In genomic region chr3:182837855-182838454, GRCh38 we compare ENCODE assay signal across 9 cellular contexts. TPM values are rescaled to one million over a fixed set of nuclear protein-coding genes. Genes with fewer than 3 reads are reported as not detected.
DNase-seq lines count a peak whose midpoint lies in the region; ATAC-seq, FAIRE-seq and TF ChIP-seq lines count a peak whose summit lies in the region.
"Had no signal": no experiment of that assay in that cellular context is flagged by ENCODE, and none has a peak within 500 bp of the region (broad histone marks: within the 10 kb centered on the region; RNA-seq: fewer than 3 reads in every experiment).

No MANE protein-coding gene starts in this region.

- in situ Hi-C loops in KBM-7 (cut with MboI; ENCODE audit: low pct_unique_long_range_greater_than_20kb, low sequenced_read_pairs) (no loop called here), GM12878 (cut with MboI) (loop anchor here (5.0 kb wide), 1 partner anchor 126 kb away; no protein-coding TSS in a partner anchor)

- H3K9me3 ChIP-seq in GM12878 (replicated peaks; ENCODE audit: control insufficient read depth, insufficient read depth, low read length) (no peaks in the 10 kb centered on the region), right lobe of liver (no peaks in the 10 kb centered on the region)

- no peaks in the 10 kb centered on the region for H3K27me3 ChIP-seq in GM12878 (replicated peaks in 1 of 2; ENCODE audit: control insufficient read depth in 2 of 2, insufficient read depth in 2 of 2, low read length in 1 of 2)
- no peaks in the 10 kb centered on the region for H3K27me3 ChIP-seq in right lobe of liver

- no TSS peak for BruUV-seq in GM12878 (replicated peaks; lab: Mats Ljungman, UMichigan)

- no peaks in the 10 kb centered on the region for H3K4me1 Mint-ChIP-seq in CD14-positive monocyte

- no peak overlapping the region for H3K27ac ChIP-seq in GM12878 (ENCODE audit: control insufficient read depth, insufficient read depth)
- no peak overlapping the region for H3K27ac ChIP-seq in right lobe of liver

- TF ChIP-seq RAD21 in GM12878 (IDR thresholded peaks at IDR 0.05; ENCODE audit: insufficient read depth, low read depth, low read length), result peak; percentile 45; the same call in 1 of the 2 replicates

- H3K9me3 Mint-ChIP-seq in CD14-positive monocyte, result no peaks in the 10 kb centered on the region
- H3K9me3 Mint-ChIP-seq: memory B cell had no signal

- no peak overlapping the region for H2AFZ ChIP-seq in GM12878 (ENCODE audit: control insufficient read depth, low read depth, low read length)

- no peaks in the 10 kb centered on the region for H3K79me2 ChIP-seq in GM12878 (ENCODE audit: control insufficient read depth, insufficient read depth, low read length)

- SMC1A ChIA-PET in GM12878 (lab: Charles Lee; ENCODE audit: uncharacterized antibody, unreplicated experiment), result interaction anchor here (0.8 to 3.5 kb wide), 16 partner anchors 8 to 126 kb away, joined by 3 to 106 read pairs (median 5); no protein-coding TSS in a partner anchor

- no peak for TF ChIP-seq EP300 in GM12878 (IDR thresholded peaks at IDR 0.05; ENCODE audit: borderline replicate concordance in 1 of 2, control insufficient read depth in 1 of 2, low read depth in 2 of 2, low read length in 2 of 2)

- POLR2A ChIA-PET in GM12878 (lab: Charles Lee), result no interaction called here

- no peak overlapping the region for H3K4me2 ChIP-seq in GM12878 (ENCODE audit: control insufficient read depth, insufficient read depth)

- peaks cover 70 to 73% of the 10 kb centered on the region in 2 donors for H3K36me3 Mint-ChIP-seq in CD14-positive monocyte

- CTCF ChIA-PET in GM12878 (lab: Yijun Ruan, JAX), result interaction anchor here (0.6 to 12.2 kb wide), 16 partner anchors 9 to 248 kb away, joined by 3 to 195 read pairs (median 4); no protein-coding TSS in a partner anchor

- no peak for ATAC-seq in GM12878
- ATAC-seq in right lobe of liver, result peak; percentile 46 to 68 (median 58)
- ATAC-seq in omental fat pad (ENCODE audit: low FRiP score), result no peak
- ATAC-seq in stimulated activated naive CD8-positive, alpha-beta T cell treated with anti-CD3 and anti-CD28 coated beads, Interleukin-15, Interleukin-2, amounts not matched to agents 100 U/mL and 50 U/mL, for 24 hours, result no peak
- no peak for ATAC-seq in GM21515 (IDR thresholded peaks at IDR 0.05; ENCODE audit: unreplicated experiment)

- TF ChIP-seq CTCF in CD14-positive monocyte (IDR thresholded peaks at IDR 0.05) (peak; percentile 55), GM12878 (IDR thresholded peaks at IDR 0.05 in 2 of 3, conservative IDR thresholded peaks at IDR 0.05 in 1 of 3; ENCODE audit: control insufficient read depth in 2 of 3, extremely low read depth in 1 of 3, insufficient read depth in 1 of 3, low read depth in 3 of 3, low read length in 3 of 3) (peak in 1 of 3 experiments; percentile 29; a peak in 1 of 6 replicates), right lobe of liver (IDR thresholded peaks at IDR 0.05) (peak; percentile 51 to 62 (median 58)), omental fat pad (IDR thresholded peaks at IDR 0.05) (no peak)

- DNase-seq in CD14-positive monocyte (ENCODE audit: low spot score), result no peak
- peak; percentile 21 for DNase-seq in KBM-7
- DNase-seq in GM12878 (ENCODE audit: low read depth, low spot score), result no peak
- no peak for DNase-seq in right lobe of liver
- DNase-seq in omental fat pad (ENCODE audit: low spot score), result no peak
- DNase-seq in stimulated activated naive CD8-positive, alpha-beta T cell treated with anti-CD3 and anti-CD28 coated beads, Interleukin-15, Interleukin-2, amounts not matched to agents 100 U/mL and 50 U/mL, for 24 hours, result no peak
- DNase-seq in islet precursor cell, result no peak

- RAD21 ChIA-PET in GM12878 (lab: Charles Lee; ENCODE audit: unreplicated experiment), result interaction anchor here (0.6 to 7.2 kb wide), 10 partner anchors 19 to 1121 kb away, joined by 3 to 136 read pairs (median 4); no protein-coding TSS in a partner anchor

- no peaks in the 10 kb centered on the region for H3K27me3 Mint-ChIP-seq in CD14-positive monocyte (ENCODE audit: low read depth in 3 of 3)
- H3K27me3 Mint-ChIP-seq: memory B cell had no signal

- H3K27ac Mint-ChIP-seq in CD14-positive monocyte, result no peak overlapping the region
- H3K27ac Mint-ChIP-seq: memory B cell had no signal

- TF ChIP-seq POLR2A in GM12878 (IDR thresholded peaks at IDR 0.05; ENCODE audit: low read depth, low read length) (no peak), right lobe of liver (IDR thresholded peaks at IDR 0.05) (no peak)

- H3K36me3 ChIP-seq in GM12878 (ENCODE audit: control insufficient read depth in 2 of 2, insufficient read depth in 2 of 2, low read length in 1 of 2) (peaks cover 3 to 12% of the 10 kb centered on the region in 2 experiments; a peak in 3 of 4 replicates), right lobe of liver (peaks cover 0 to 4% (median 1%) of the 10 kb centered on the region in 4 donors)

- H3K4me3 ChIP-seq in GM12878 (no peak overlapping the region), right lobe of liver (no peak overlapping the region)

- no peak overlapping the region for H3K4me3 Mint-ChIP-seq in CD14-positive monocyte
- H3K4me3 Mint-ChIP-seq: memory B cell had no signal

- WGBS in GM12878 (ENCODE audit: insufficient coverage, insufficient replicate concordance, low lambda C conversion rate, missing lambda C conversion rate), result 68% methylated on average over 3 of the region's 3 CpGs
- WGBS in right lobe of liver (ENCODE audit: insufficient coverage, low coverage, low lambda C conversion rate, missing lambda C conversion rate), result 24% methylated on average over 3 of the region's 3 CpGs

- no peaks in the 10 kb centered on the region for H4K20me1 ChIP-seq in GM12878 (ENCODE audit: control insufficient read depth, insufficient read depth)

- no peak overlapping the region for H3K9ac ChIP-seq in GM12878 (ENCODE audit: control insufficient read depth, insufficient read depth, low read length)

- peak; percentile 84 for FAIRE-seq in GM12878 (lab: Jason Lieb, UNC)

- no peaks in the 10 kb centered on the region; the same call in 1 of the 2 replicates for H3K4me1 ChIP-seq in GM12878 (ENCODE audit: control insufficient read depth, insufficient read depth, low read length)
- H3K4me1 ChIP-seq in right lobe of liver, result no peaks in the 10 kb centered on the region

- intact Hi-C loops in CD14-positive monocyte (cut with micrococcal nuclease), result loop anchor here in 1 of 2 donors (10.0 kb wide), 1 partner anchor 123 kb away; no protein-coding TSS in a partner anchor
- intact Hi-C loops in GM12878 (cut with micrococcal nuclease; ENCODE audit: unreplicated experiment), result loop anchor here (1.0 kb wide), 1 partner anchor 124 kb away; no protein-coding TSS in a partner anchor
- intact Hi-C loops in right lobe of liver (cut with DNase I), result loop anchor here in 1 of 2 donors (10.0 kb wide), 1 partner anchor 123 kb away; no protein-coding TSS in a partner anchor

TF ChIP-seq in GM12878, 131 proteins besides CTCF, POLR2A, EP300 and RAD21:
- peak; percentile 44; the same call in 1 of the 2 replicates for TF ChIP-seq SMC3 (IDR thresholded peaks at IDR 0.05; ENCODE audit: borderline replicate concordance, low read length)
- no peak for TF ChIP-seq CHD1 (IDR thresholded peaks at IDR 0.05; ENCODE audit: low read depth, low read length)
- no peak for TF ChIP-seq SREBF1 (IDR thresholded peaks at IDR 0.05; ENCODE audit: low read length)
- no peak for TF ChIP-seq DPF2 (IDR thresholded peaks at IDR 0.05)
- TF ChIP-seq LARP7 (IDR thresholded peaks at IDR 0.05), result no peak

RNA-seq across cellular contexts. Expression of gene ATP11B, which starts 44.7 kb away (rescaled TPM):
- polyA plus RNA-seq in CD14-positive monocyte (10 to 100 TPM; 11.1 to 25.1 TPM), GM12878 (2011; rRNA removed) (48.3 and 74.3 TPM in 2 replicates), GM12878 (2014; fragmentation: Illumina TruSeq; extraction: Trizol) (40.1 and 57.8 TPM in 2 replicates), GM12878 (2014; fragmentation: Nextera tagmentation; extraction: Ambion mirVana) (10 to 100 TPM; 10.3 to 11.3 TPM), GM12878 (2014; rRNA removed) (22.5 and 28.3 TPM in 2 replicates), GM12878 (2016; fragmentation: Nextera tagmentation; extraction: Ambion mirVana) (10 to 100 TPM; 32.1 to 33.3 TPM)
- total RNA-seq in GM12878 (2013; cell fraction: nucleolus; rRNA removed), result 180 and 186 TPM in 2 replicates
- total RNA-seq in GM12878 (2014; rRNA removed) (52.9 and 64.5 TPM in 2 replicates), GM12878 (2014; rRNA removed; fragmentation: Illumina TruSeq; extraction: Trizol) (62.0 and 62.6 TPM in 2 replicates), GM12878 (2021) (66.9 and 67.3 TPM in 2 replicates), right lobe of liver (10 to 100 TPM; 25.1 to 36.3 (median 27.8) TPM), omental fat pad (100 to 1,000 TPM in 1 of 4 donors, 10 to 100 TPM in 3; 59.0 to 117 (median 75.7) TPM)
- polyA plus RNA-seq in GM12878 (2011; ENCODE audit: low read depth), result 14.5 TPM
- 16.3 and 22.7 TPM in 2 replicates for polyA plus RNA-seq in GM12878 (2011; cell fraction: cytosol; rRNA removed)
- polyA plus RNA-seq in GM12878 (2011; cell fraction: nucleus; rRNA removed), result 40.9 and 42.4 TPM in 2 replicates
- 20.9 and 24.9 TPM in 2 replicates for polyA plus RNA-seq in GM12878 (2012)
- polyA minus RNA-seq in GM12878 (2011; rRNA and poly(A)+ RNA removed), result 59.8 and 70.8 TPM in 2 replicates
- 37.1 and 41.0 TPM in 2 replicates for polyA minus RNA-seq in GM12878 (2011; cell fraction: cytosol; rRNA and poly(A)+ RNA removed)
- polyA minus RNA-seq in GM12878 (2011; cell fraction: nucleus; rRNA and poly(A)+ RNA removed), result 44.2 and 67.9 TPM in 2 replicates

Comparison
In these comparisons a context has a peak if more than half of its experiments do, and no peak if none do; other contexts are left out.
1. CTCF ChIP-seq: peak in CD14-positive monocyte (single experiment) and right lobe of liver (4 of 4); none in omental fat pad (0 of 3).
2. ATAC-seq: peak in right lobe of liver (4 of 4); none in GM12878 (single experiment), omental fat pad (single experiment), stimulated activated naive CD8-positive, alpha-beta T cell treated with anti-CD3 and anti-CD28 coated beads, Interleukin-15, Interleukin-2, amounts not matched to agents 100 U/mL and 50 U/mL, for 24 hours (single experiment) and GM21515 (single experiment).